ENCODE assay signal across 15 cellular contexts in the genomic region with DNA sequence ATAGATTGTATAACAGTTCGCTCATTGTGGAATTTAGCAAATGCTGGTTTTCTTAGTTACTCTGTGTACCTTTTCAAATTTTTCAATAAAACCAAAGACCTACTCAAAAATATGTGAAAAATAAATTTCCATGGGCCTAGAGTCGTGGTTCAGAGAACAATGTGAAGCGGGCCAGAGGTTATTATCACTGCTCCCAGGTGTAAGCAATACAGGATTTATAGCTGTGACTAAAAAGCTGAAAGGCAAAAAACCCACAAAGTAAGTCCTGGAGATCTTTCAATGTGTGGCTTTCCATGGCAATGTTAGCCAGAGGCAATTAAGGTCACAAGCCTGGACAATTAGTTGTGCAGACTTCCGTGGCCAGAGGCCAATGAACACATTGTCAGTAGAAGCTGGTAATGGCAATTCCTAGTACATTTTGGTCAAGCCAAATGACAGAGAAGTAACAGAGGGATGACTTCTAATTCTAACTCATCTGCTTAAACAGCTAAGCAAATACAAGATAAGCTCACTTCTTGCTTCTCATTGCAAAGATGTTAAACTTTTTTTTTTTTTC.
A peak's percentile ranks its signal among the peaks of the same experiment; 100 is the strongest.
DNase-seq lines count a peak whose midpoint lies in the region; FAIRE-seq and TF ChIP-seq lines count a peak whose summit lies in the region.
"Had no signal": no experiment of that assay in that cellular context is flagged by ENCODE, and none has a peak within 500 bp of the region (broad histone marks: within the 10 kb centered on the region; RNA-seq: fewer than 3 reads in every experiment).

No MANE protein-coding gene starts in this region.

- no peak overlapping the region for H3K23ac ChIP-seq in mesenchymal stem cell (ENCODE audit: low read length in 2 of 2)

- H3K27me3 ChIP-seq in BJ (ENCODE audit: control insufficient read depth, insufficient read depth, low read length) = no peaks in the 10 kb centered on the region
- H3K27me3 ChIP-seq in mesenchymal stem cell (ENCODE audit: control insufficient read depth in 1 of 2, insufficient read depth in 1 of 2, low read length in 2 of 2) = no peaks in the 10 kb centered on the region
- no peaks in the 10 kb centered on the region for H3K27me3 ChIP-seq in effector memory CD4-positive, alpha-beta T cell (replicated peaks; ENCODE audit: control insufficient read depth, insufficient read depth, low read length, poor library complexity, severe bottlenecking)
- H3K27me3 ChIP-seq in CD8-positive, alpha-beta memory T cell (ENCODE audit: insufficient read depth, low read length, poor library complexity, severe bottlenecking) = no peaks in the 10 kb centered on the region

- no peaks in the 10 kb centered on the region for H3K27me3 Mint-ChIP-seq in CD8-positive, alpha-beta memory T cell
- H3K27me3 Mint-ChIP-seq: activated naive CD8-positive, alpha-beta T cell treated with anti-CD3 and anti-CD28 coated beads for 36 hours had no signal

- POLR2A ChIA-PET in BJ (lab: Charles Lee) = no interaction called here
- POLR2A ChIA-PET in CD8-positive, alpha-beta memory T cell (lab: Charles Lee) = no interaction called here

- no peak overlapping the region for H2BK12ac ChIP-seq in mesenchymal stem cell (ENCODE audit: low read length in 2 of 2)

- FAIRE-seq in GM12891 (lab: Jason Lieb, UNC) = no peak
- FAIRE-seq: TTC549 had no signal

- no peak overlapping the region for H3K4me2 ChIP-seq in mesenchymal stem cell (ENCODE audit: low read length, poor library complexity, severe bottlenecking)

- 88% methylated on average over 4 of the region's 4 CpGs for WGBS in mesenchymal stem cell

- no peak overlapping the region for H3K9ac ChIP-seq in mesenchymal stem cell (ENCODE audit: low read length)

- no peak overlapping the region for H3K4me3 Mint-ChIP-seq in CD8-positive, alpha-beta memory T cell
- H3K4me3 Mint-ChIP-seq: activated naive CD8-positive, alpha-beta T cell treated with anti-CD3 and anti-CD28 coated beads for 36 hours; CD14-positive monocyte had no signal

- H3K27ac Mint-ChIP-seq in CD8-positive, alpha-beta memory T cell = no peak overlapping the region
- H3K27ac Mint-ChIP-seq: activated naive CD8-positive, alpha-beta T cell treated with anti-CD3 and anti-CD28 coated beads for 36 hours; CD14-positive monocyte had no signal

- no peak overlapping the region for H2BK5ac ChIP-seq in mesenchymal stem cell (ENCODE audit: low read depth, low read length, poor library complexity, severe bottlenecking)

- peaks cover 0 to 8% (median 5%) of the 10 kb centered on the region in 5 donors for H3K9me3 Mint-ChIP-seq in CD8-positive, alpha-beta memory T cell
- H3K9me3 Mint-ChIP-seq: activated naive CD8-positive, alpha-beta T cell treated with anti-CD3 and anti-CD28 coated beads for 36 hours had no signal

- H4K8ac ChIP-seq in mesenchymal stem cell (ENCODE audit: low read length) = no peak overlapping the region

- DNase-seq in BJ (ENCODE audit: low read depth) = peak; percentile 67
- peak; percentile 61 for DNase-seq in LHCN-M2 (ENCODE audit: low read depth)
- peak; percentile 83 to 92 for DNase-seq in dermis microvascular lymphatic vessel endothelial cell (ENCODE audit: low read depth in 2 of 2)
- DNase-seq in mesenchymal stem cell = peak; percentile 19
- no peak for DNase-seq in effector memory CD4-positive, alpha-beta T cell
- no peak for DNase-seq in GM12891 (ENCODE audit: insufficient read length, low spot score)
- no peak for DNase-seq in CD8-positive, alpha-beta memory T cell
- DNase-seq in NCI-H2196 treated with DMSO at 0.1 percent for 48 hours (lab: John Stamatoyannopoulos, UW; ENCODE audit: unreplicated experiment) = no peak
- DNase-seq: activated naive CD8-positive, alpha-beta T cell treated with anti-CD3 and anti-CD28 coated beads for 36 hours; hippocampal formation; NCI-H2227 treated with DMSO at 0.1 percent for 48 hours had no signal

- H3K4me1 Mint-ChIP-seq in CD8-positive, alpha-beta memory T cell = no peaks in the 10 kb centered on the region
- H3K4me1 Mint-ChIP-seq: activated naive CD8-positive, alpha-beta T cell treated with anti-CD3 and anti-CD28 coated beads for 36 hours; CD14-positive monocyte had no signal

- no peak overlapping the region for H2AFZ ChIP-seq in mesenchymal stem cell (ENCODE audit: low read depth, low read length)

- H3K36me3 Mint-ChIP-seq in CD8-positive, alpha-beta memory T cell = no peaks in the 10 kb centered on the region
- H3K36me3 Mint-ChIP-seq: activated naive CD8-positive, alpha-beta T cell treated with anti-CD3 and anti-CD28 coated beads for 36 hours; CD14-positive monocyte had no signal

- H3K18ac ChIP-seq in mesenchymal stem cell (ENCODE audit: low read depth in 1 of 2, low read length in 2 of 2) = no peak overlapping the region

- H3K4ac ChIP-seq in mesenchymal stem cell (ENCODE audit: low read depth in 1 of 2, low read length in 2 of 2) = no peak overlapping the region

- no peak overlapping the region for H2BK15ac ChIP-seq in mesenchymal stem cell (ENCODE audit: low read depth, poor library complexity, severe bottlenecking)

- no peaks in the 10 kb centered on the region for H3K79me1 ChIP-seq in mesenchymal stem cell (replicated peaks; ENCODE audit: low read length, poor library complexity, severe bottlenecking)

- TF ChIP-seq CTCF in BJ (IDR thresholded peaks at IDR 0.05; ENCODE audit: insufficient read depth, low read depth, low read length) = no peak

- no peak overlapping the region for H4K91ac ChIP-seq in mesenchymal stem cell (ENCODE audit: low read length)

- no peaks in the 10 kb centered on the region for H3K4me1 ChIP-seq in mesenchymal stem cell (ENCODE audit: control insufficient read depth, insufficient read depth, low read depth, low read length)
- no peaks in the 10 kb centered on the region for H3K4me1 ChIP-seq in effector memory CD4-positive, alpha-beta T cell (ENCODE audit: control insufficient read depth, insufficient read depth, low read length, poor library complexity, severe bottlenecking)
- H3K4me1 ChIP-seq in CD8-positive, alpha-beta memory T cell (ENCODE audit: insufficient read depth, low read length) = no peaks in the 10 kb centered on the region

- no peak overlapping the region for H3K14ac ChIP-seq in mesenchymal stem cell (ENCODE audit: low read length in 2 of 2)

- H2BK120ac ChIP-seq in mesenchymal stem cell (ENCODE audit: low read depth, low read length) = no peak overlapping the region

- no peak overlapping the region for H3K27ac ChIP-seq in mesenchymal stem cell (ENCODE audit: low read length, poor library complexity, severe bottlenecking)
- no peak overlapping the region for H3K27ac ChIP-seq in effector memory CD4-positive, alpha-beta T cell (ENCODE audit: insufficient read depth, low read length, poor library complexity, severe bottlenecking)
- H3K27ac ChIP-seq in CD8-positive, alpha-beta memory T cell (ENCODE audit: low read depth, low read length) = no peak overlapping the region
- H3K27ac ChIP-seq: HL-60 had no signal

- CTCF ChIA-PET in BJ (lab: Yijun Ruan, JAX) = interaction anchor here (1.7 kb wide), 1 partner anchor 57 kb away, joined by 4 read pairs; no protein-coding TSS in a partner anchor
- CTCF ChIA-PET in CD8-positive, alpha-beta memory T cell (lab: Charles Lee) = no interaction called here

- H3K4me3 ChIP-seq in BJ (ENCODE audit: low read depth, low read length) (no peak overlapping the region), mesenchymal stem cell (ENCODE audit: insufficient read depth in 1 of 2, low read depth in 1 of 2, low read length in 2 of 2) (no peak overlapping the region)
- no peak overlapping the region for H3K4me3 ChIP-seq in effector memory CD4-positive, alpha-beta T cell (ENCODE audit: insufficient read depth, low read depth, low read length, poor library complexity, severe bottlenecking)
- H3K4me3 ChIP-seq in CD8-positive, alpha-beta memory T cell (ENCODE audit: low read length) = no peak overlapping the region
- H3K4me3 ChIP-seq: lung had no signal

- H3K36me3 ChIP-seq in BJ (ENCODE audit: control insufficient read depth, insufficient read depth, low read length) (no peaks in the 10 kb centered on the region), mesenchymal stem cell (ENCODE audit: control insufficient read depth in 1 of 2, insufficient read depth in 2 of 2, low read depth in 1 of 2, low read length in 2 of 2) (no peaks in the 10 kb centered on the region)
- no peaks in the 10 kb centered on the region for H3K36me3 ChIP-seq in effector memory CD4-positive, alpha-beta T cell (ENCODE audit: control insufficient read depth, insufficient read depth, low read length)
- H3K36me3 ChIP-seq in CD8-positive, alpha-beta memory T cell (ENCODE audit: insufficient read depth, low read length) = no peaks in the 10 kb centered on the region

- H3K9me3 ChIP-seq in mesenchymal stem cell (ENCODE audit: control insufficient read depth, low read length) = no peaks in the 10 kb centered on the region
- no peaks in the 10 kb centered on the region for H3K9me3 ChIP-seq in effector memory CD4-positive, alpha-beta T cell (ENCODE audit: control insufficient read depth, low read length)
- H3K9me3 ChIP-seq in CD8-positive, alpha-beta memory T cell (ENCODE audit: low read length) = no peaks in the 10 kb centered on the region

- no peak overlapping the region for H2AK5ac ChIP-seq in mesenchymal stem cell (ENCODE audit: low read length, severe bottlenecking)

- no peak for TF ChIP-seq POLR2A in GM12891 (IDR thresholded peaks at IDR 0.05; ENCODE audit: low read depth, low read length)

TF ChIP-seq in GM12891, 5 proteins besides CTCF, POLR2A, EP300 and RAD21:
- TF ChIP-seq PAX5 (IDR thresholded peaks at IDR 0.05; ENCODE audit: insufficient read depth, low read length, severe bottlenecking) = no peak
- no peak for TF ChIP-seq SPI1 (IDR thresholded peaks at IDR 0.05; ENCODE audit: low read depth, low read length)
- TF ChIP-seq TAF1 (IDR thresholded peaks at IDR 0.05; ENCODE audit: low read depth, low read length) = no peak
- no peak for TF ChIP-seq POLR2AphosphoS5 (IDR thresholded peaks at IDR 0.05; ENCODE audit: low read depth, low read length)
- TF ChIP-seq POU2F2 (IDR thresholded peaks at IDR 0.05; ENCODE audit: low read depth, low read length) = no peak

Comparison
In these comparisons a context has a peak if more than half of its experiments do, and no peak if none do; other contexts are left out.
1. DNase-seq: peak in BJ (single experiment), LHCN-M2 (single experiment), dermis microvascular lymphatic vessel endothelial cell (2 of 2) and mesenchymal stem cell (single experiment); none in effector memory CD4-positive, alpha-beta T cell (0 of 3), GM12891 (single experiment), CD8-positive, alpha-beta memory T cell (0 of 5) and NCI-H2196 treated with DMSO at 0.1 percent for 48 hours (single experiment).